In genomic region chr7:14322724-14323123, GRCh38 we compare ENCODE assay signal across 37 cellular contexts.
"Had no signal": no experiment of that assay in that cellular context is flagged by ENCODE, and none has a peak within 500 bp of the region (broad histone marks: within the 10 kb centered on the region; RNA-seq: fewer than 3 reads in every experiment).

No MANE protein-coding gene starts in this region.

- H3K36me3 ChIP-seq: adrenal gland, ascending aorta, brain microvascular endothelial cell, breast epithelium, cardiac muscle cell had no signal

- DNase-seq: activated effector memory CD4-positive, alpha-beta T cell treated with anti-CD3 and anti-CD28 coated beads, Interleukin-2, amount 50 U/mL, for 16 hours; activated effector memory CD4-positive, alpha-beta T cell treated with Interleukin-2 at 50 U/mL for 16 hours; activated gamma-delta T cell; activated gamma-delta T cell treated with Interleukin-2 at 50 U/mL for 16 hours; activated naive CD4-positive, alpha-beta T cell; activated naive CD4-positive, alpha-beta T cell treated with anti-CD3 and anti-CD28 coated beads for 36 hours; activated naive CD4-positive, alpha-beta T cell treated with anti-CD3 and anti-CD28 coated beads, Interleukin-2, amount 10 ng/mL, durations not matched to agents 7 days and 5 days; activated naive CD4-positive, alpha-beta T cell treated with anti-CD3 and anti-CD28 coated beads, Interleukin-2, amount 50 U/mL, for 16 hours; activated naive CD4-positive, alpha-beta T cell treated with Interleukin-2 at 50 U/mL for 16 hours; activated naive CD8-positive, alpha-beta T cell treated with anti-CD3 and anti-CD28 coated beads, Interleukin-2, amount 10 ng/mL, durations not matched to agents 7 days and 5 days; activated naive CD8-positive, alpha-beta T cell treated with anti-CD3 and anti-CD28 coated beads, Interleukin-2, amount 50 U/mL, for 24 hours; activated T-cell treated with anti-CD3 and anti-CD28 coated beads, Interleukin-2, amount 50 U/mL, for 24 hours; activated T-cell treated with anti-CD3 and anti-CD28 coated beads, Interleukin-2, amount 50 U/mL, for 4 hours; activated T-cell treated with anti-CD3 and anti-CD28 coated beads, Interleukin-2, amount 50 U/mL, for 48 hours; activated T-cell treated with anti-CD3 and anti-CD28 coated beads, Interleukin-2, amount 50 U/mL, for 72 hours; adrenal gland; amniotic stem cell; amygdala; anterior cingulate cortex; aorta; body of pancreas; brain microvascular endothelial cell; central memory CD4-positive, alpha-beta T cell had no signal

- H3K4me3 Mint-ChIP-seq: activated naive CD4-positive, alpha-beta T cell treated with anti-CD3 and anti-CD28 coated beads for 36 hours; activated naive CD4-positive, alpha-beta T cell treated with anti-CD3 and anti-CD28 coated beads, Interleukin-2, amount 10 ng/mL, durations not matched to agents 7 days and 5 days; activated naive CD4-positive, alpha-beta T cell treated with anti-CD3 and anti-CD28 coated beads, Interleukin-2, amount 50 U/mL, for 24 hours; activated naive CD8-positive, alpha-beta T cell; activated naive CD8-positive, alpha-beta T cell treated with anti-CD3 and anti-CD28 coated beads, Interleukin-2, amount 10 ng/mL, durations not matched to agents 7 days and 5 days; activated naive CD8-positive, alpha-beta T cell treated with anti-CD3 and anti-CD28 coated beads, Interleukin-2, amount 50 U/mL, for 24 hours; activated T-cell treated with anti-CD3 and anti-CD28 coated beads, Interleukin-2, amount 50 U/mL, for 24 hours; activated T-cell treated with anti-CD3 and anti-CD28 coated beads, Interleukin-2, amount 50 U/mL, for 4 hours; activated T-cell treated with anti-CD3 and anti-CD28 coated beads, Interleukin-2, amount 50 U/mL, for 72 hours; activated T-helper 1 cell treated with anti-CD3 and anti-CD28 coated beads, Interleukin-12 subunit alpha, Interleukin-12 subunit beta, Interleukin-2, Interleukin-4 antibody, amounts not matched to agents 30 ng/mL and 10 ng/mL and 1 ng/mL, durations not matched to agents 14 hours and 24 hours and 36 hours; activated T-helper 17 cell treated with anti-CD3 and anti-CD28 coated beads, Interleukin-2, amount 50 U/mL, for 72 hours; brain; central memory CD8-positive, alpha-beta T cell had no signal

- H3K27me3 ChIP-seq: adrenal gland, ascending aorta, body of pancreas, brain microvascular endothelial cell, breast epithelium, cardiac muscle cell had no signal

- H3K4me1 Mint-ChIP-seq: activated naive CD4-positive, alpha-beta T cell treated with anti-CD3 and anti-CD28 coated beads, Interleukin-2, amount 10 ng/mL, durations not matched to agents 7 days and 5 days; activated naive CD4-positive, alpha-beta T cell treated with anti-CD3 and anti-CD28 coated beads, Interleukin-2, amount 50 U/mL, for 24 hours; activated naive CD8-positive, alpha-beta T cell treated with anti-CD3 and anti-CD28 coated beads, Interleukin-2, amount 10 ng/mL, durations not matched to agents 7 days and 5 days; activated naive CD8-positive, alpha-beta T cell treated with anti-CD3 and anti-CD28 coated beads, Interleukin-2, amount 50 U/mL, for 24 hours; activated T-helper 17 cell treated with anti-CD3 and anti-CD28 coated beads, Interleukin-2, amount 50 U/mL, for 72 hours; brain; central memory CD8-positive, alpha-beta T cell had no signal

- H3K4me1 ChIP-seq: adrenal gland, ascending aorta, breast epithelium had no signal

- H3K27ac Mint-ChIP-seq: activated naive CD4-positive, alpha-beta T cell treated with anti-CD3 and anti-CD28 coated beads for 36 hours; activated naive CD4-positive, alpha-beta T cell treated with anti-CD3 and anti-CD28 coated beads, Interleukin-2, amount 10 ng/mL, durations not matched to agents 7 days and 5 days; activated naive CD4-positive, alpha-beta T cell treated with anti-CD3 and anti-CD28 coated beads, Interleukin-2, amount 50 U/mL, for 24 hours; activated naive CD4-positive, alpha-beta T cell treated with anti-CD3 and anti-CD28 coated beads, Interleukin-2, amount 50 U/mL, for 72 hours; activated naive CD8-positive, alpha-beta T cell; activated naive CD8-positive, alpha-beta T cell treated with anti-CD3 and anti-CD28 coated beads, Interleukin-2, amount 10 ng/mL, durations not matched to agents 7 days and 5 days; activated naive CD8-positive, alpha-beta T cell treated with anti-CD3 and anti-CD28 coated beads, Interleukin-2, amount 50 U/mL, for 24 hours; activated T-cell treated with anti-CD3 and anti-CD28 coated beads, Interleukin-2, amount 50 U/mL, for 24 hours; activated T-cell treated with anti-CD3 and anti-CD28 coated beads, Interleukin-2, amount 50 U/mL, for 72 hours; activated T-helper 1 cell treated with anti-CD3 and anti-CD28 coated beads, Interleukin-12 subunit alpha, Interleukin-12 subunit beta, Interleukin-2, Interleukin-4 antibody, amounts not matched to agents 30 ng/mL and 10 ng/mL and 1 ng/mL, durations not matched to agents 14 hours and 24 hours and 36 hours; activated T-helper 17 cell treated with anti-CD3 and anti-CD28 coated beads, Interleukin-2, amount 50 U/mL, for 72 hours; activated T-helper 2 cell treated with anti-CD3 and anti-CD28 coated beads, Interferon-gamma antibody, Interleukin-2, Interleukin-4, amounts not matched to agents 10 μg/mL and 5 μg/mL and 100 μg/mL, durations not matched to agents 14 hours and 24 hours and 36 hours; brain had no signal

- H3K9me3 ChIP-seq: adrenal gland, ascending aorta, body of pancreas, breast epithelium had no signal

- H3K27me3 Mint-ChIP-seq: activated naive CD4-positive, alpha-beta T cell treated with anti-CD3 and anti-CD28 coated beads, Interleukin-2, amount 10 ng/mL, durations not matched to agents 7 days and 5 days; activated naive CD4-positive, alpha-beta T cell treated with anti-CD3 and anti-CD28 coated beads, Interleukin-2, amount 50 U/mL, for 24 hours; activated naive CD8-positive, alpha-beta T cell; activated naive CD8-positive, alpha-beta T cell treated with anti-CD3 and anti-CD28 coated beads, Interleukin-2, amount 10 ng/mL, durations not matched to agents 7 days and 5 days; activated naive CD8-positive, alpha-beta T cell treated with anti-CD3 and anti-CD28 coated beads, Interleukin-2, amount 50 U/mL, for 24 hours; activated T-cell treated with anti-CD3 and anti-CD28 coated beads, Interleukin-2, amount 50 U/mL, for 24 hours; brain; central memory CD8-positive, alpha-beta T cell had no signal

- H3K27ac ChIP-seq: adrenal gland, ascending aorta, body of pancreas, brain microvascular endothelial cell, breast epithelium, cardiac muscle cell had no signal

- FAIRE-seq: astrocyte, bronchial epithelial cell, colon had no signal

- H3K4me3 ChIP-seq: adrenal gland, ascending aorta, body of pancreas, breast epithelium, cardiac muscle cell had no signal

- H3K36me3 Mint-ChIP-seq: activated naive CD4-positive, alpha-beta T cell treated with anti-CD3 and anti-CD28 coated beads, Interleukin-2, amount 10 ng/mL, durations not matched to agents 7 days and 5 days; activated naive CD4-positive, alpha-beta T cell treated with anti-CD3 and anti-CD28 coated beads, Interleukin-2, amount 50 U/mL, for 24 hours; activated naive CD4-positive, alpha-beta T cell treated with anti-CD3 and anti-CD28 coated beads, Interleukin-2, amount 50 U/mL, for 72 hours; activated naive CD8-positive, alpha-beta T cell; activated naive CD8-positive, alpha-beta T cell treated with anti-CD3 and anti-CD28 coated beads, Interleukin-2, amount 10 ng/mL, durations not matched to agents 7 days and 5 days had no signal

- ATAC-seq: activated naive CD4-positive, alpha-beta T cell treated with anti-CD3 and anti-CD28 coated beads, Interleukin-2, amount 50 U/mL, for 72 hours; activated naive CD8-positive, alpha-beta T cell treated with anti-CD3 and anti-CD28 coated beads, Interleukin-2, amount 50 U/mL, for 24 hours; activated T-cell treated with anti-CD3 and anti-CD28 coated beads, Interleukin-2, amount 50 U/mL, for 4 hours; activated T-cell treated with anti-CD3 and anti-CD28 coated beads, Interleukin-2, amount 50 U/mL, for 72 hours; activated T-helper 17 cell treated with anti-CD3 and anti-CD28 coated beads, Interleukin-2, amount 50 U/mL, for 72 hours; body of pancreas had no signal
